Comparison of ENCODE assay signal across 8 cellular contexts in the genomic region with DNA sequence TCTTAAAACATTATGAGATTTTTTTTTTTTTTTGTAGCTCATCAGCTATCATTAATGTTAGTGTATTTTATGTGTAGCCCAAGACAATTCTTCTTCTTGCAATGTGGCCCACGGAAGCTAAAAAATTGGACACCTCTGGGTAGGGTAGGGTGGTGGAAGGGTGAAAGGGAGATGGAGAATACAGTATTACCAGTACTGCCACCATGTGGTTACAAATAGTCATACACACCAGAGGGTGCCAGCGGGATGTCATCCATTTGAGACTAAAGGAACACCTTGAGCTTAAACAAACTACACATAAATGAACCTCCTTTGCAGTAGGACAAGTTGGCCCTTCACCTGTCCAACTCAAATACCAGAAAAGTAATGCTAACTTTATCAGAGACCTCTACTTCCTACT.
DNase-seq lines count a peak whose midpoint lies in the region; ATAC-seq and TF ChIP-seq lines count a peak whose summit lies in the region.

No MANE protein-coding gene starts in this region.

- POLR2A ChIA-PET in Caco-2 (lab: Charles Lee) = no interaction called here

- H3K36me3 Mint-ChIP-seq in Caco-2 (ENCODE audit: insufficient read depth, unreplicated experiment) = no peaks in the 10 kb centered on the region

- TF ChIP-seq EP300 in transverse colon (IDR thresholded peaks at IDR 0.05; ENCODE audit: low read depth) = no peak

- TF ChIP-seq CTCF in Caco-2 (IDR thresholded peaks at IDR 0.05; ENCODE audit: insufficient read depth in 1 of 2, low read depth in 1 of 2, low read length in 1 of 2, severe bottlenecking in 1 of 2, unreplicated experiment in 1 of 2) = peak; percentile 30 to 52
- TF ChIP-seq CTCF in choroid plexus epithelial cell (conservative IDR thresholded peaks at IDR 0.05; ENCODE audit: low read depth, low read length) = peak; percentile 50
- peak in 4 of 5 experiments; percentile 15 to 45 (median 28) for TF ChIP-seq CTCF in transverse colon (IDR thresholded peaks at IDR 0.05)

- H3K9me3 Mint-ChIP-seq in Caco-2 (ENCODE audit: unreplicated experiment) = no peaks in the 10 kb centered on the region

- in situ Hi-C loops in transverse colon (cut with MboI; ENCODE audit: low pct_ligation_motif_present in 1 of 4, low pct_unique_long_range_greater_than_20kb in 1 of 4, low sequenced_read_pairs in 3 of 4) = loop anchor here in 2 of 4 donors (25.0 kb wide), 1 partner anchor 174 kb away; no protein-coding TSS in a partner anchor

- no peak for TF ChIP-seq POLR2A in transverse colon (IDR thresholded peaks at IDR 0.05)

- no peaks in the 10 kb centered on the region for H3K4me1 ChIP-seq in Caco-2
- H3K4me1 ChIP-seq in transverse colon = no peaks in the 10 kb centered on the region

- peak in 1 of 2 experiments; percentile 46 for DNase-seq in Caco-2
- peak; percentile 28 for DNase-seq in choroid plexus epithelial cell (ENCODE audit: low read depth)
- DNase-seq in transverse colon = no peak
- no peak for DNase-seq in mesenteric fat pad (ENCODE audit: low spot score)
- DNase-seq in activated T-cell treated with anti-CD3 and anti-CD28 coated beads, Interleukin-2, amount 50 U/mL, for 1 hour = no peak
- no peak for DNase-seq in DMS79 (lab: John Stamatoyannopoulos, UW)

- H3K27me3 ChIP-seq in Caco-2 (replicated peaks; ENCODE audit: control insufficient read depth, insufficient read depth, low read length) = no peaks in the 10 kb centered on the region
- H3K27me3 ChIP-seq in transverse colon = no peaks in the 10 kb centered on the region

- intact Hi-C loops in Caco-2 (cut with micrococcal nuclease; ENCODE audit: unreplicated experiment) = loop anchor here (2.0 to 5.0 kb wide), 2 partner anchors 179 to 927 kb away; no protein-coding TSS in a partner anchor
- intact Hi-C loops in transverse colon (cut with DNase I; ENCODE audit: low total_unique reads) = no loop called here

- H3K4me3 Mint-ChIP-seq in Caco-2 (ENCODE audit: unreplicated experiment) = no peak overlapping the region

- no peaks in the 10 kb centered on the region for H3K36me3 ChIP-seq in Caco-2 (ENCODE audit: control insufficient read depth, insufficient read depth, low read length)
- H3K36me3 ChIP-seq in transverse colon = no peaks in the 10 kb centered on the region

- no peak overlapping the region for H3K27ac ChIP-seq in transverse colon

- CTCF ChIA-PET in Caco-2 (lab: Charles Lee) = interaction anchor here (0.6 to 1.6 kb wide), 2 partner anchors 92 to 926 kb away, joined by 3 read pairs; no protein-coding TSS in a partner anchor

- H3K4me3 ChIP-seq in Caco-2 (ENCODE audit: low read depth, low read length) (no peak overlapping the region), choroid plexus epithelial cell (ENCODE audit: low read depth, low read length) (no peak overlapping the region), transverse colon (no peak overlapping the region)

- no peaks in the 10 kb centered on the region for H3K9me3 ChIP-seq in Caco-2
- H3K9me3 ChIP-seq in transverse colon = no peaks in the 10 kb centered on the region

- no TSS peak for BruUV-seq in Caco-2 (replicated peaks; lab: Mats Ljungman, UMichigan)

- 37 to 71% methylated on average over 1 to 2 of the region's 2 CpGs for WGBS in transverse colon (ENCODE audit: low coverage in 1 of 2), 2 donors

- H3K27me3 Mint-ChIP-seq in Caco-2 (ENCODE audit: insufficient read depth, unreplicated experiment) = no peaks in the 10 kb centered on the region

- H3K4me1 Mint-ChIP-seq in Caco-2 (ENCODE audit: low read depth, unreplicated experiment) = no peaks in the 10 kb centered on the region

- ATAC-seq in GM19025 (IDR thresholded peaks at IDR 0.05; ENCODE audit: low read depth, unreplicated experiment) = peak; percentile 69
- peak; percentile 64 for ATAC-seq in HG03571 (IDR thresholded peaks at IDR 0.05; ENCODE audit: unreplicated experiment)

- no peak overlapping the region for H3K27ac Mint-ChIP-seq in Caco-2 (ENCODE audit: unreplicated experiment)
